In genomic region chr7:79709574-79710409, GRCh38 we compare ENCODE assay signal across 12 cellular contexts.
DNase-seq lines count a peak whose midpoint lies in the region; ATAC-seq and TF ChIP-seq lines count a peak whose summit lies in the region.
"Had no signal": no experiment of that assay in that cellular context is flagged by ENCODE, and none has a peak within 500 bp of the region (broad histone marks: within the 10 kb centered on the region; RNA-seq: fewer than 3 reads in every experiment).

No MANE protein-coding gene starts in this region.

- H3K79me2 ChIP-seq in GM23248 (ENCODE audit: insufficient read depth) (no peaks in the 10 kb centered on the region), mesendoderm (ENCODE audit: control insufficient read depth, insufficient read depth, low read length) (no peaks in the 10 kb centered on the region)

- no peaks in the 10 kb centered on the region; the same call in 1 of the 2 replicates for H3K9me2 ChIP-seq in GM23248 (ENCODE audit: insufficient read depth)

- TF ChIP-seq CTCF in stomach (IDR thresholded peaks at IDR 0.05) = no peak

- H3K56ac ChIP-seq in mesendoderm (ENCODE audit: low read length) = no peak overlapping the region

- no peak overlapping the region for H2BK5ac ChIP-seq in mesendoderm (ENCODE audit: low read length)

- H3K9ac ChIP-seq in GM23248 = no peak overlapping the region
- no peak overlapping the region for H3K9ac ChIP-seq in mesendoderm (ENCODE audit: low read length)

- peak overlapping the region; percentile 45 for H2BK120ac ChIP-seq in mesendoderm (ENCODE audit: low read depth, low read length)

- H3F3A ChIP-seq in GM23248 (ENCODE audit: insufficient read depth) = no peaks in the 10 kb centered on the region

- no peak overlapping the region for H2AK5ac ChIP-seq in mesendoderm (ENCODE audit: low read length)

- no peak overlapping the region for H4K8ac ChIP-seq in mesendoderm (ENCODE audit: low read depth, low read length)

- in situ Hi-C loops in GM23248 (cut with MboI) = no loop called here

- H3K18ac ChIP-seq in mesendoderm (ENCODE audit: low read length) = peak overlapping the region; percentile 51

- no peaks in the 10 kb centered on the region for H3K27me3 ChIP-seq in GM23248 (replicated peaks; ENCODE audit: insufficient read depth)
- no peaks in the 10 kb centered on the region for H3K27me3 ChIP-seq in mesendoderm (ENCODE audit: insufficient read depth, low read length, poor library complexity)
- no peaks in the 10 kb centered on the region for H3K27me3 ChIP-seq in stomach

- H2BK15ac ChIP-seq in mesendoderm (replicated peaks; ENCODE audit: low read depth) = peak overlapping the region; percentile 57

- ATAC-seq in HG03521 (IDR thresholded peaks at IDR 0.05; ENCODE audit: unreplicated experiment) = no peak
- ATAC-seq: SK-N-SH treated with all-trans-retinoic acid at 6 μM for 48 hours; stimulated activated naive CD8-positive, alpha-beta T cell treated with anti-CD3 and anti-CD28 coated beads, Interleukin-15, Interleukin-2, amounts not matched to agents 100 U/mL and 50 U/mL, for 24 hours had no signal

- 79 to 83% methylated on average over 5 of the region's 5 CpGs for WGBS in GM23248 (ENCODE audit: low coverage in 1 of 2, low lambda C conversion rate in 2 of 2, missing lambda C conversion rate in 2 of 2), 2 experiments
- no CpG with 5 or more reads among the region's 5 CpGs for WGBS in mesendoderm (ENCODE audit: extremely low coverage, insufficient coverage, low lambda C conversion rate)
- WGBS in stomach, 5 donors = 38 to 54% (median 48%) methylated on average over 5 of the region's 5 CpGs

- H3K9me3 ChIP-seq in GM23248 (ENCODE audit: low read depth) (no peaks in the 10 kb centered on the region), stomach (no peaks in the 10 kb centered on the region)

- H3K4me2 ChIP-seq in GM23248 (ENCODE audit: unreplicated experiment) (no peak overlapping the region), mesendoderm (ENCODE audit: low read length) (no peak overlapping the region)

- peaks cover 5% of the 10 kb centered on the region for H3K4me1 ChIP-seq in GM23248 (ENCODE audit: insufficient read depth)
- peaks cover 3% of the 10 kb centered on the region for H3K4me1 ChIP-seq in mesendoderm (ENCODE audit: control insufficient read depth, low read depth, low read length)
- no peaks in the 10 kb centered on the region for H3K4me1 ChIP-seq in stomach

- H3K4ac ChIP-seq in mesendoderm (ENCODE audit: low read depth, low read length) = no peak overlapping the region

- no peak for TF ChIP-seq EP300 in stomach (IDR thresholded peaks at IDR 0.05)

- no peak overlapping the region for H2AFZ ChIP-seq in GM23248

- DNase-seq in GM23248 (peak; percentile 19), NCI-H1105 treated with DMSO at 0.1 percent for 48 hours (lab: John Stamatoyannopoulos, UW) (peak; percentile 75), astrocyte of the hippocampus (ENCODE audit: low read depth, low spot score) (peak; percentile 52), mesendoderm (peak; percentile 96), stomach (no peak), mesenteric fat pad (ENCODE audit: low spot score) (no peak)
- no peak for DNase-seq in activated CD8-positive, alpha-beta memory T cell treated with anti-CD3 and anti-CD28 coated beads, Interleukin-2, amount 50 U/mL, for 4 hours
- DNase-seq: NCI-H526 treated with DMSO at 0.1 percent for 48 hours; stimulated activated CD4-positive, alpha-beta T cell treated with anti-CD3 and anti-CD28 coated beads, Interleukin-4, amount 100 ng/mL, for 24 hours; stimulated activated naive CD8-positive, alpha-beta T cell treated with anti-CD3 and anti-CD28 coated beads, Interleukin-15, Interleukin-2, amounts not matched to agents 100 U/mL and 50 U/mL, for 24 hours had no signal

- intact Hi-C loops in stomach (cut with DNase I; ENCODE audit: low total_unique reads) = no loop called here

- H3K4me3 ChIP-seq in GM23248 = no peak overlapping the region
- no peak overlapping the region for H3K4me3 ChIP-seq in mesendoderm (ENCODE audit: low read length)
- H3K4me3 ChIP-seq in stomach = no peak overlapping the region

- H3K79me1 ChIP-seq in mesendoderm (ENCODE audit: low read length) = no peaks in the 10 kb centered on the region

- no peak overlapping the region for H4K5ac ChIP-seq in mesendoderm (ENCODE audit: low read length)

- H3K27ac ChIP-seq in GM23248 (no peak overlapping the region), mesendoderm (ENCODE audit: low read depth, low read length) (no peak overlapping the region), stomach (no peak overlapping the region)

- no peak for TF ChIP-seq POLR2A in stomach (IDR thresholded peaks at IDR 0.05)

- no peaks in the 10 kb centered on the region for H4K20me1 ChIP-seq in GM23248 (ENCODE audit: insufficient read depth)

- H3K23ac ChIP-seq in mesendoderm (ENCODE audit: low read length) = no peak overlapping the region

- H3K36me3 ChIP-seq in GM23248 (ENCODE audit: low read depth) = no peaks in the 10 kb centered on the region
- H3K36me3 ChIP-seq in mesendoderm (ENCODE audit: control insufficient read depth, insufficient read depth, low read length) = no peaks in the 10 kb centered on the region
- H3K36me3 ChIP-seq in stomach = no peaks in the 10 kb centered on the region

Comparison
In these comparisons a context has a peak if more than half of its experiments do, and no peak if none do; other contexts are left out.
1. DNase-seq: peak in GM23248 (single experiment), NCI-H1105 treated with DMSO at 0.1 percent for 48 hours (single experiment), astrocyte of the hippocampus (single experiment) and mesendoderm (single experiment); none in activated CD8-positive, alpha-beta memory T cell treated with anti-CD3 and anti-CD28 coated beads, Interleukin-2, amount 50 U/mL, for 4 hours (single experiment), stomach (single experiment) and mesenteric fat pad (single experiment).